In the genomic region with DNA sequence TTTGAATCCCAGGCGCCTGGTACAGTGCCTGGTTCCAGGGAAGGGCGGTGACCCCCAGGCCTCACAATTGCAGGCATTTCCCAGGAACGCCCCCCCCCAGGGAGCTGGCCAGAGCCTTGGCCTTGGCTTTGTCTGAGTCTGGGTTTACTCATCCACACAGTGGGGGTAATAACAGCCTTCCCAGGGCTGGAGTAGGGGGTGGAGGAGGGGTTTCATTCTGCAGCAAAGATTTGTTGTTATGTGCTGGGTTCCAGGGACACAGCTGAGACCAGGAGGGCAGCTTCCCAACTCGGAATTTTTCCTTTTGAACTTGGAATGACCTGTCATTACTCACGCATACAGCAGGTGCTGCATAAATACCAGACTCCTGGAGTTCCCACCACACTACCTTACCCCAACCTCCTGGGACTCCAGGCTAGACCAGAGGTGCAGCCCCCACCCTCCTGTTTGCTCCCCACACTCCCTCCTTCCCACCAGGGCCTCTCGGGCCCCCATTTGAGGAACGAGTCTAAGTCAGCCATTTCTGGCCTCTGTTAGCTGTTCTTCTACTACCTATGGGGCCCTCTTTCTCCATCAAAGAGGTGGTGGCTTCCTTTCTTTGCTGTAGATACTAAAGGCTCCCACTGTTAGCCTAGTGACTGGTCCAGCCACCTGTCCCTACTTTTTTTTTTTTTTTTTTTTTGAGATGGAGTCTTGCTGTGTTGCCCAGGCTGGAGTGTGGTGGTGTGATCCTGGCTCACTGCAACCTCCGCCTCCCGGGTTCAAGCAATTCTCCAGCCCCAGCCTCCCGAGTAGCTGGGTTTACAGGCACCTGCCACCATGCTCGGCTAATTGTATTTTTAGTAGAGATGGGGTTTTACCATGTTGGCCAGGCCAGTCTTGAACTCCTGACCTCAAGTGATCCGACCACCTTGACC, we compare ENCODE assay signal across 9 cellular contexts. TPM values are rescaled to one million over a fixed set of nuclear protein-coding genes. Genes with fewer than 3 reads are reported as not detected.
DNase-seq lines count a peak whose midpoint lies in the region; ATAC-seq and TF ChIP-seq lines count a peak whose summit lies in the region.
"Had no signal": no experiment of that assay in that cellular context is flagged by ENCODE, and none has a peak within 500 bp of the region (broad histone marks: within the 10 kb centered on the region; RNA-seq: fewer than 3 reads in every experiment).

No MANE protein-coding gene starts in this region.

- peak overlapping the region; percentile 43 for H3K4me3 Mint-ChIP-seq in activated naive CD4-positive, alpha-beta T cell treated with anti-CD3 and anti-CD28 coated beads for 36 hours
- H3K4me3 Mint-ChIP-seq in CD14-positive monocyte: peak overlapping the region in 1 of 2 donors; percentile 60

- peaks cover 29% of the 10 kb centered on the region for H3K4me1 Mint-ChIP-seq in activated naive CD4-positive, alpha-beta T cell treated with anti-CD3 and anti-CD28 coated beads for 36 hours (ENCODE audit: low read depth)
- H3K4me1 Mint-ChIP-seq in CD14-positive monocyte: peaks cover 31% of the 10 kb centered on the region

- peak overlapping the region in 3 of 5 donors; percentile 4 to 72 (median 52) for H3K27ac ChIP-seq in adrenal gland
- peak overlapping the region in 3 of 4 donors; percentile 42 to 89 (median 64) for H3K27ac ChIP-seq in upper lobe of left lung

- H3K4me1 ChIP-seq in adrenal gland (replicated peaks in 1 of 2): peaks cover 17 to 21% of the 10 kb centered on the region in 2 donors
- H3K4me1 ChIP-seq in upper lobe of left lung: peaks cover 19 to 41% (median 20%) of the 10 kb centered on the region in 4 donors

- H3K27me3 Mint-ChIP-seq in activated naive CD4-positive, alpha-beta T cell treated with anti-CD3 and anti-CD28 coated beads for 36 hours (ENCODE audit: low read depth): no peaks in the 10 kb centered on the region
- H3K27me3 Mint-ChIP-seq in CD14-positive monocyte (ENCODE audit: low read depth in 3 of 3): peaks cover 25 to 57% (median 46%) of the 10 kb centered on the region in 3 donors

- no peak overlapping the region for H3K27ac Mint-ChIP-seq in activated naive CD4-positive, alpha-beta T cell treated with anti-CD3 and anti-CD28 coated beads for 36 hours
- no peak overlapping the region for H3K27ac Mint-ChIP-seq in activated naive CD4-positive, alpha-beta T cell treated with anti-CD3 and anti-CD28 coated beads, Interleukin-2, amount 50 U/mL, for 72 hours
- no peak overlapping the region for H3K27ac Mint-ChIP-seq in CD14-positive monocyte

- H3K4me3 ChIP-seq in adrenal gland (no peak overlapping the region), upper lobe of left lung (no peak overlapping the region)

- no peak for TF ChIP-seq EP300 in upper lobe of left lung (IDR thresholded peaks at IDR 0.05)

- no peak for DNase-seq in activated naive CD4-positive, alpha-beta T cell treated with anti-CD3 and anti-CD28 coated beads for 36 hours
- no peak for DNase-seq in activated naive CD4-positive, alpha-beta T cell treated with anti-CD3 and anti-CD28 coated beads, Interleukin-2, amount 50 U/mL, for 72 hours (ENCODE audit: low spot score in 2 of 2)
- DNase-seq in adrenal gland (peak; percentile 82 to 87 (median 85)), islet precursor cell (peak; percentile 72), upper lobe of left lung (no peak), T1000 (lab: John Stamatoyannopoulos, UW) (no peak), CD14-positive monocyte (ENCODE audit: low spot score) (no peak)

- H3K36me3 ChIP-seq in adrenal gland (replicated peaks in 1 of 2): no peaks in the 10 kb centered on the region
- H3K36me3 ChIP-seq in upper lobe of left lung: no peaks in the 10 kb centered on the region

- intact Hi-C loops in activated naive CD4-positive, alpha-beta T cell treated with anti-CD3 and anti-CD28 coated beads for 36 hours (cut with micrococcal nuclease): no loop called here
- intact Hi-C loops in adrenal gland (cut with DNase I) (no loop called here), CD14-positive monocyte (cut with micrococcal nuclease) (loop anchor here in 1 of 2 donors (10.0 kb wide), 1 partner anchor 83 kb away; a partner anchor contains a TSS)

- WGBS in adrenal gland, 4 donors: 45 to 50% (median 46%) methylated on average over 11 to 12 of the region's 12 CpGs
- WGBS in upper lobe of left lung, 2 donors: 29 to 36% methylated on average over 8 of the region's 12 CpGs

- no peak for TF ChIP-seq POLR2A in adrenal gland (IDR thresholded peaks at IDR 0.05)
- no peak for TF ChIP-seq POLR2A in upper lobe of left lung (IDR thresholded peaks at IDR 0.05)

- TF ChIP-seq CTCF in adrenal gland (IDR thresholded peaks at IDR 0.05) (no peak), upper lobe of left lung (IDR thresholded peaks at IDR 0.05) (no peak), CD14-positive monocyte (IDR thresholded peaks at IDR 0.05) (no peak)

- no peaks in the 10 kb centered on the region for H3K27me3 ChIP-seq in adrenal gland
- peaks cover 0 to 4% (median 1%) of the 10 kb centered on the region in 4 donors for H3K27me3 ChIP-seq in upper lobe of left lung

- H3K9me3 ChIP-seq in adrenal gland (replicated peaks in 1 of 3) (no peaks in the 10 kb centered on the region), upper lobe of left lung (no peaks in the 10 kb centered on the region)

- H3K36me3 Mint-ChIP-seq in activated naive CD4-positive, alpha-beta T cell treated with anti-CD3 and anti-CD28 coated beads for 36 hours (ENCODE audit: low read depth): peaks cover 2% of the 10 kb centered on the region
- peaks cover 7 to 19% of the 10 kb centered on the region in 2 donors for H3K36me3 Mint-ChIP-seq in activated naive CD4-positive, alpha-beta T cell treated with anti-CD3 and anti-CD28 coated beads, Interleukin-2, amount 50 U/mL, for 72 hours
- peaks cover 0 to 9% of the 10 kb centered on the region in 2 donors for H3K36me3 Mint-ChIP-seq in CD14-positive monocyte

- H3K9me3 Mint-ChIP-seq in activated naive CD4-positive, alpha-beta T cell treated with anti-CD3 and anti-CD28 coated beads for 36 hours: no peaks in the 10 kb centered on the region
- H3K9me3 Mint-ChIP-seq in activated naive CD4-positive, alpha-beta T cell treated with anti-CD3 and anti-CD28 coated beads, Interleukin-2, amount 50 U/mL, for 72 hours: no peaks in the 10 kb centered on the region
- H3K9me3 Mint-ChIP-seq in CD14-positive monocyte: peaks cover 0 to 6% (median 1%) of the 10 kb centered on the region in 7 donors

- ATAC-seq in activated naive CD4-positive, alpha-beta T cell treated with anti-CD3 and anti-CD28 coated beads, Interleukin-2, amount 50 U/mL, for 72 hours: no peak
- ATAC-seq in upper lobe of left lung (ENCODE audit: low FRiP score in 2 of 2): peak in 1 of 2 donors; percentile 80
- no peak for ATAC-seq in esophagus mucosa

- CTCF ChIA-PET in activated naive CD4-positive, alpha-beta T cell treated with anti-CD3 and anti-CD28 coated beads for 36 hours (lab: Charles Lee): interaction anchor here (1.3 to 5.2 kb wide), 2 partner anchors 18 to 150 kb away, joined by 4 to 29 read pairs; no protein-coding TSS in a partner anchor

RNA-seq across cellular contexts. Expression of a gene that starts 1.6 kb away (rescaled TPM):
- 1 to 10 TPM; 3.3 to 3.5 TPM for total RNA-seq in activated naive CD4-positive, alpha-beta T cell treated with anti-CD3 and anti-CD28 coated beads for 36 hours
- total RNA-seq in activated naive CD4-positive, alpha-beta T cell treated with anti-CD3 and anti-CD28 coated beads, Interleukin-2, amount 50 U/mL, for 72 hours: 10 to 100 TPM in 1 of 2 donors, 1 to 10 TPM in 1; 5.1 to 11.3 TPM
- total RNA-seq in adrenal gland (100 to 1,000 TPM in 1 of 8 donors, 10 to 100 TPM in 6, 1 to 10 TPM in 1; 7.6 to 100 (median 25.8) TPM), upper lobe of left lung (100 to 1,000 TPM in 1 of 6 donors, 10 to 100 TPM in 5; 11.9 to 103 (median 19.8) TPM), esophagus mucosa (1.9 TPM)
- polyA plus RNA-seq in adrenal gland (100 to 1,000 TPM in 1 of 3 donors, 10 to 100 TPM in 1, 1 to 10 TPM in 1; 2.0 to 190 (median 57.4) TPM), CD14-positive monocyte (not detected)

RNA-seq across cellular contexts. Expression of a gene that starts 18.3 kb away (rescaled TPM):
- total RNA-seq in activated naive CD4-positive, alpha-beta T cell treated with anti-CD3 and anti-CD28 coated beads for 36 hours: not detected
- not detected for total RNA-seq in activated naive CD4-positive, alpha-beta T cell treated with anti-CD3 and anti-CD28 coated beads, Interleukin-2, amount 50 U/mL, for 72 hours
- total RNA-seq in adrenal gland (not detected), upper lobe of left lung (not detected), esophagus mucosa (not detected)
- polyA plus RNA-seq in adrenal gland (not detected), CD14-positive monocyte (not detected)
- total RNA-seq: T-helper 2 cell treated with Interferon-gamma antibody and Interleukin-4, amounts not matched to agents 100 ng/mL and 5 ng/mL, for 36 hours had no signal

RNA-seq across cellular contexts. Expression of a gene that starts 34.9 kb away (rescaled TPM):
- total RNA-seq in activated naive CD4-positive, alpha-beta T cell treated with anti-CD3 and anti-CD28 coated beads for 36 hours: 1 to 10 TPM; 2.0 to 2.2 TPM
- total RNA-seq in activated naive CD4-positive, alpha-beta T cell treated with anti-CD3 and anti-CD28 coated beads, Interleukin-2, amount 50 U/mL, for 72 hours: 10 to 100 TPM; 12.4 to 16.2 TPM
- 10 to 100 TPM; 12.0 to 27.1 (median 22.0) TPM for total RNA-seq in adrenal gland
- 10 to 100 TPM in 2 of 3 donors, 1 to 10 TPM in 1; 4.9 to 62.5 (median 11.7) TPM for polyA plus RNA-seq in adrenal gland
- total RNA-seq in upper lobe of left lung: 100 to 1,000 TPM in 4 of 6 donors, 10 to 100 TPM in 2; 47.3 to 246 (median 127) TPM
- total RNA-seq in esophagus mucosa: 3.8 TPM
- 100 to 1,000 TPM; 121 to 197 TPM for polyA plus RNA-seq in CD14-positive monocyte

Comparison
In these comparisons a context has a peak if more than half of its experiments do, and no peak if none do; other contexts are left out.
1. DNase-seq: peak in adrenal gland (7 of 7) and islet precursor cell (single experiment); none in activated naive CD4-positive, alpha-beta T cell treated with anti-CD3 and anti-CD28 coated beads for 36 hours (single experiment), activated naive CD4-positive, alpha-beta T cell treated with anti-CD3 and anti-CD28 coated beads, Interleukin-2, amount 50 U/mL, for 72 hours (0 of 2), upper lobe of left lung (0 of 2), T1000 (single experiment) and CD14-positive monocyte (single experiment).